Comparison of ENCODE assay signal across 26 cellular contexts in genomic region chr11:69617220-69617619, GRCh38. TPM values are rescaled to one million over a fixed set of nuclear protein-coding genes. Genes with fewer than 3 reads are reported as not detected.
A peak's percentile ranks its signal among the peaks of the same experiment; 100 is the strongest.
DNase-seq lines count a peak whose midpoint lies in the region; ATAC-seq, FAIRE-seq and TF ChIP-seq lines count a peak whose summit lies in the region.
"Had no signal": no experiment of that assay in that cellular context is flagged by ENCODE, and none has a peak within 500 bp of the region (broad histone marks: within the 10 kb centered on the region; RNA-seq: fewer than 3 reads in every experiment).

No MANE protein-coding gene starts in this region.

- POLR2A ChIA-PET in A673 (lab: Charles Lee; ENCODE audit: low non-redundant PET) = no interaction called here
- POLR2A ChIA-PET in H1 (lab: Charles Lee; ENCODE audit: partially characterized antibody) = interaction anchor here (2.2 kb wide), 1 partner anchor 21 kb away, joined by 11 read pairs; no protein-coding TSS in a partner anchor
- POLR2A ChIA-PET in naive thymus-derived CD4-positive, alpha-beta T cell (lab: Charles Lee) = no interaction called here

- H4K5ac ChIP-seq in H1 (ENCODE audit: insufficient read length, low read depth, low read length) = no peak overlapping the region

- H3K4me3 Mint-ChIP-seq in naive thymus-derived CD4-positive, alpha-beta T cell = no peak overlapping the region
- H3K4me3 Mint-ChIP-seq: CD14-positive monocyte; CD4-positive, alpha-beta memory T cell; CD4-positive, CD25-positive, alpha-beta regulatory T cell; CD8-positive, alpha-beta memory T cell had no signal

- TF ChIP-seq EP300 in H1 (IDR thresholded peaks at IDR 0.05; ENCODE audit: borderline replicate concordance in 1 of 2, low read depth in 2 of 2, low read length in 2 of 2) = no peak

- BruUV-seq in A673 (replicated peaks; lab: Mats Ljungman, UMichigan) = no TSS peak

- DNase-seq in A673 (ENCODE audit: low spot score) (no peak), H1 (ENCODE audit: low read depth in 1 of 2, low spot score in 2 of 2) (no peak), mesenteric fat pad (ENCODE audit: low spot score) (peak; percentile 57), neuronal stem cell (ENCODE audit: low spot score) (no peak), cerebellar nuclear complex (lab: John Stamatoyannopoulos, UW) (no peak), SK-N-DZ (ENCODE audit: low spot score) (no peak), kidney tubule cell (ENCODE audit: low spot score) (no peak)
- no peak for DNase-seq in naive thymus-derived CD4-positive, alpha-beta T cell
- DNase-seq: ACHN; BE2C; C1 segment of cervical spinal cord; CD4-positive, alpha-beta memory T cell; CD4-positive, CD25-positive, alpha-beta regulatory T cell; CD8-positive, alpha-beta memory T cell; COR-L47; DMS 273 treated with DMSO at 0.1 percent for 48 hours; DND-41; EL; GDM1 had no signal

- H3K23me2 ChIP-seq in H1 (ENCODE audit: low read depth, low read length) = no peaks in the 10 kb centered on the region

- H2BK15ac ChIP-seq in H1 (ENCODE audit: low read length) = no peak overlapping the region
- no peak overlapping the region for H2BK15ac ChIP-seq in neuronal stem cell (ENCODE audit: low read length)

- H3K9ac ChIP-seq in H1 (replicated peaks in 1 of 4; ENCODE audit: extremely low read depth in 1 of 4, low read depth in 3 of 4, low read length in 3 of 4) (no peak overlapping the region), neuronal stem cell (ENCODE audit: low read depth, low read length, poor library complexity) (no peak overlapping the region)
- H3K9ac ChIP-seq: BLaER1 had no signal

- H4K20me1 ChIP-seq in H1 (replicated peaks in 1 of 2; ENCODE audit: control insufficient read depth in 1 of 2, insufficient read depth in 2 of 2, low read length in 2 of 2) = no peaks in the 10 kb centered on the region
- H4K20me1 ChIP-seq: BLaER1 had no signal

- H2AK5ac ChIP-seq in H1 (ENCODE audit: low read depth, low read length) = 0 out of 2 replicates have a peak overlapping the region, but pooled peaks have one; percentile 30
- peak overlapping the region; percentile 47 for H2AK5ac ChIP-seq in neuronal stem cell (ENCODE audit: low read depth, low read length)

- H3K27ac ChIP-seq in A673 (ENCODE audit: low read depth, low read length, poor library complexity, severe bottlenecking) (peak overlapping the region; percentile 98), H1 (ENCODE audit: low read depth, low read length) (no peak overlapping the region), neuronal stem cell (replicated peaks; ENCODE audit: low read length) (no peak overlapping the region)
- H3K27ac ChIP-seq in naive thymus-derived CD4-positive, alpha-beta T cell (ENCODE audit: low read depth, low read length) = no peak overlapping the region
- H3K27ac ChIP-seq: 22Rv1, A549, BLaER1 had no signal

- H3K36me3 ChIP-seq in A673 (ENCODE audit: insufficient read depth, low read length, poor library complexity, severe bottlenecking) (no peaks in the 10 kb centered on the region), H1 (ENCODE audit: control insufficient read depth in 2 of 4, insufficient read depth in 4 of 4, low read length in 3 of 4) (no peaks in the 10 kb centered on the region), neuronal stem cell (replicated peaks in 1 of 2; ENCODE audit: control insufficient read depth in 2 of 2, insufficient read depth in 2 of 2, low read length in 2 of 2) (no peaks in the 10 kb centered on the region)
- no peaks in the 10 kb centered on the region for H3K36me3 ChIP-seq in naive thymus-derived CD4-positive, alpha-beta T cell (ENCODE audit: control insufficient read depth in 2 of 3, insufficient read depth in 3 of 3, low read length in 3 of 3)
- H3K36me3 ChIP-seq: BE2C, BLaER1 had no signal

- H3K4ac ChIP-seq in H1 (replicated peaks; ENCODE audit: insufficient read length, low read depth, low read length) = no peak overlapping the region
- H3K4ac ChIP-seq in neuronal stem cell (ENCODE audit: low read length) = no peak overlapping the region

- peaks cover 44% of the 10 kb centered on the region for H3K4me1 ChIP-seq in A673 (ENCODE audit: insufficient read depth, low read length, poor library complexity, severe bottlenecking)
- H3K4me1 ChIP-seq in H1 (replicated peaks in 1 of 4; ENCODE audit: control insufficient read depth in 3 of 4, insufficient read depth in 4 of 4, low read length in 3 of 4) = peaks cover 0 to 10% (median 2%) of the 10 kb centered on the region in 4 experiments; a peak in 3 of 7 replicates
- peaks cover 0 to 3% of the 10 kb centered on the region in 2 donors for H3K4me1 ChIP-seq in neuronal stem cell (ENCODE audit: control insufficient read depth in 2 of 2, insufficient read depth in 1 of 2, low read depth in 1 of 2, low read length in 2 of 2)
- no peaks in the 10 kb centered on the region for H3K4me1 ChIP-seq in naive thymus-derived CD4-positive, alpha-beta T cell (ENCODE audit: control insufficient read depth in 2 of 2, insufficient read depth in 2 of 2, low read length in 2 of 2)
- H3K4me1 ChIP-seq: A549, BE2C, BLaER1 had no signal

- H3K79me1 ChIP-seq in H1 (ENCODE audit: low read depth, low read length) (no peaks in the 10 kb centered on the region), neuronal stem cell (ENCODE audit: low read depth, low read length) (no peaks in the 10 kb centered on the region)

- 86% methylated on average over 4 of the region's 4 CpGs; no CpG with 5 or more reads in 1 of the 2 experiments for whole genome bisulfite sequencing in H1 (ENCODE audit: extremely low coverage in 1 of 2, insufficient coverage in 1 of 2, insufficient read length in 1 of 2, insufficient replicate concordance in 2 of 2, low coverage in 1 of 2, low lambda C conversion rate in 2 of 2, missing lambda C conversion rate in 1 of 2), 2 experiments
- WGBS in neuronal stem cell (ENCODE audit: extremely low coverage in 2 of 2, insufficient read length in 2 of 2, insufficient replicate concordance in 1 of 2), 2 donors = no CpG with 5 or more reads among the region's 4 CpGs

- no peak overlapping the region for H2BK5ac ChIP-seq in H1 (ENCODE audit: low read depth, low read length)
- no peak overlapping the region for H2BK5ac ChIP-seq in neuronal stem cell (ENCODE audit: low read length)

- H3K36me3 Mint-ChIP-seq in naive thymus-derived CD4-positive, alpha-beta T cell = no peaks in the 10 kb centered on the region
- H3K36me3 Mint-ChIP-seq: CD14-positive monocyte; CD4-positive, alpha-beta memory T cell; CD4-positive, CD25-positive, alpha-beta regulatory T cell; CD8-positive, alpha-beta memory T cell had no signal

- no peaks in the 10 kb centered on the region for H3K79me2 ChIP-seq in H1 (ENCODE audit: control insufficient read depth in 1 of 2, insufficient read depth in 2 of 2, low read length in 2 of 2)

- intact Hi-C loops in A673 (cut with micrococcal nuclease; ENCODE audit: unreplicated experiment) = no loop called here
- intact Hi-C loops in naive thymus-derived CD4-positive, alpha-beta T cell (cut with micrococcal nuclease) = no loop called here

- no peaks in the 10 kb centered on the region for H3K4me1 Mint-ChIP-seq in naive thymus-derived CD4-positive, alpha-beta T cell
- H3K4me1 Mint-ChIP-seq: CD14-positive monocyte; CD4-positive, alpha-beta memory T cell; CD4-positive, CD25-positive, alpha-beta regulatory T cell; CD8-positive, alpha-beta memory T cell had no signal

- ATAC-seq in naive thymus-derived CD4-positive, alpha-beta T cell = no peak
- ATAC-seq: A549, GM12878 had no signal

- H4K91ac ChIP-seq in H1 (replicated peaks; ENCODE audit: insufficient read length, low read length) = no peak overlapping the region
- H4K91ac ChIP-seq in neuronal stem cell (ENCODE audit: low read depth, low read length, poor library complexity) = no peak overlapping the region

- H2AFZ ChIP-seq in H1 (ENCODE audit: low read length) = no peak overlapping the region
- H2AFZ ChIP-seq in neuronal stem cell (ENCODE audit: low read length) = no peak overlapping the region

- no peak for TF ChIP-seq POLR2A in H1 (IDR thresholded peaks at IDR 0.05; ENCODE audit: control extremely low read depth in 1 of 2, low read depth in 2 of 2, low read length in 2 of 2)

- TF ChIP-seq CTCF in A673 (conservative IDR thresholded peaks at IDR 0.05; ENCODE audit: low read depth, low read length) (no peak), H1 (IDR thresholded peaks at IDR 0.05; ENCODE audit: control extremely low read depth in 1 of 3, insufficient read depth in 1 of 3, low read depth in 1 of 3, low read length in 3 of 3) (no peak)

- no peak overlapping the region for H2BK20ac ChIP-seq in H1 (ENCODE audit: low read length)

- CTCF ChIA-PET in A673 (lab: Charles Lee) (no interaction called here), H1 (lab: Charles Lee; ENCODE audit: partially characterized antibody) (no interaction called here)
- CTCF ChIA-PET in naive thymus-derived CD4-positive, alpha-beta T cell (lab: Charles Lee) = no interaction called here

- H3K18ac ChIP-seq in H1 (ENCODE audit: extremely low read depth, low read length) (no peak overlapping the region), neuronal stem cell (ENCODE audit: low read length) (peak overlapping the region; percentile 27)

- peaks cover 3 to 22% (median 8%) of the 10 kb centered on the region in 5 donors for H3K27me3 Mint-ChIP-seq in naive thymus-derived CD4-positive, alpha-beta T cell

- FAIRE-seq in H1 (lab: Jason Lieb, UNC) = no peak
- FAIRE-seq: A549, GM12878, GM12892, GM18507 had no signal

- H3K56ac ChIP-seq in H1 (replicated peaks; ENCODE audit: insufficient read length, low read depth, low read length) = no peak overlapping the region

- H3K9me3 ChIP-seq in A673 (ENCODE audit: low read depth, low read length, poor library complexity, severe bottlenecking) (no peaks in the 10 kb centered on the region), H1 (ENCODE audit: insufficient read depth in 2 of 2, low read depth in 1 of 2, low read length in 1 of 2) (no peaks in the 10 kb centered on the region), neuronal stem cell (replicated peaks in 1 of 2; ENCODE audit: control insufficient read depth in 2 of 2, insufficient read depth in 1 of 2, low read depth in 1 of 2, low read length in 2 of 2) (no peaks in the 10 kb centered on the region)
- H3K9me3 ChIP-seq in naive thymus-derived CD4-positive, alpha-beta T cell (ENCODE audit: control insufficient read depth in 2 of 3, low read length in 3 of 3) = no peaks in the 10 kb centered on the region
- H3K9me3 ChIP-seq: A549, BE2C, BLaER1 had no signal

- H3K4me2 ChIP-seq in H1 (ENCODE audit: insufficient read depth in 1 of 2, low read depth in 2 of 2, low read length in 2 of 2) (no peak overlapping the region), neuronal stem cell (ENCODE audit: insufficient read depth, low read length, poor library complexity, severe bottlenecking) (no peak overlapping the region)
- H3K4me2 ChIP-seq: A549, BLaER1 had no signal

- H3K27ac Mint-ChIP-seq in naive thymus-derived CD4-positive, alpha-beta T cell = no peak overlapping the region
- H3K27ac Mint-ChIP-seq: CD4-positive, alpha-beta memory T cell; CD4-positive, CD25-positive, alpha-beta regulatory T cell; CD8-positive, alpha-beta memory T cell had no signal

- no peaks in the 10 kb centered on the region for H3K9me3 Mint-ChIP-seq in naive thymus-derived CD4-positive, alpha-beta T cell
- H3K9me3 Mint-ChIP-seq: CD8-positive, alpha-beta memory T cell had no signal

- H3K27me3 ChIP-seq in A673 (replicated peaks; ENCODE audit: insufficient read depth, low read depth, low read length, poor library complexity) = no peaks in the 10 kb centered on the region
- H3K27me3 ChIP-seq in H1 (replicated peaks in 1 of 4; ENCODE audit: control insufficient read depth in 3 of 4, extremely low read depth in 1 of 4, insufficient read depth in 3 of 4, low read length in 3 of 4) = no peaks in the 10 kb centered on the region
- no peaks in the 10 kb centered on the region for H3K27me3 ChIP-seq in neuronal stem cell (ENCODE audit: control insufficient read depth in 3 of 3, insufficient read depth in 3 of 3, low read depth in 1 of 3, low read length in 3 of 3)
- no peaks in the 10 kb centered on the region for H3K27me3 ChIP-seq in naive thymus-derived CD4-positive, alpha-beta T cell (ENCODE audit: control insufficient read depth in 2 of 2, insufficient read depth in 2 of 2, low read length in 2 of 2)
- H3K27me3 ChIP-seq: BE2C, BLaER1 had no signal

- H2BK120ac ChIP-seq in H1 (replicated peaks; ENCODE audit: low read depth, low read length) (no peak overlapping the region), neuronal stem cell (ENCODE audit: low read depth, low read length) (no peak overlapping the region)

- H3K4me3 ChIP-seq in A673 (ENCODE audit: low read depth, low read length, poor library complexity, severe bottlenecking) (no peak overlapping the region), H1 (ENCODE audit: extremely low read depth in 1 of 4, insufficient read depth in 2 of 4, low read depth in 3 of 4, low read length in 4 of 4) (no peak overlapping the region), neuronal stem cell (ENCODE audit: low read length in 2 of 2) (no peak overlapping the region)
- H3K4me3 ChIP-seq in naive thymus-derived CD4-positive, alpha-beta T cell (ENCODE audit: low read length) = no peak overlapping the region
- H3K4me3 ChIP-seq: A549, BLaER1, GM12878 had no signal

- no peak overlapping the region; the same call in 1 of the 2 replicates for H2BK12ac ChIP-seq in H1 (ENCODE audit: low read depth, low read length)
- no peak overlapping the region for H2BK12ac ChIP-seq in neuronal stem cell (ENCODE audit: low read length)

- H4K8ac ChIP-seq in H1 (ENCODE audit: extremely low read depth, insufficient read depth, low read length) (no peak overlapping the region), neuronal stem cell (ENCODE audit: low read depth, low read length) (no peak overlapping the region)

- no peak for TF ChIP-seq RAD21 in H1 (IDR thresholded peaks at IDR 0.05 in 1 of 2, conservative IDR thresholded peaks at IDR 0.05 in 1 of 2; ENCODE audit: low read depth in 2 of 2, low read length in 2 of 2)

- H3K14ac ChIP-seq in H1 (ENCODE audit: insufficient read length) (no peak overlapping the region), neuronal stem cell (ENCODE audit: low read length) (peak overlapping the region; percentile 47)

- H3K23ac ChIP-seq in H1 (ENCODE audit: insufficient read length) (no peak overlapping the region), neuronal stem cell (ENCODE audit: low read depth, low read length, poor library complexity) (no peak overlapping the region)

RNA-seq across cellular contexts. Expression of gene CCND1, which starts 23.7 kb away (rescaled TPM):
- total RNA-seq in A673 (2021) (2,517 and 2,519 TPM in 2 replicates), mesenteric fat pad (788 TPM)
- 170 and 172 TPM in 2 replicates for total RNA-seq in H1 (2021; fragmentation: NEBNext Ultra II Directional; extraction: Animal tissue kit (Norgen Biotek cat#: 25700))
- 64.5 and 156 TPM in 2 replicates for polyA plus RNA-seq in H1 (2011; rRNA removed)
- 94.6 TPM for polyA plus RNA-seq in H1 (2011; cell fraction: cytosol; rRNA removed)
- 177 TPM for polyA plus RNA-seq in H1 (2011; cell fraction: nucleus; rRNA removed)
- 76.2 to 117 TPM (median 80.8 TPM) in 4 replicates for polyA plus RNA-seq in H1 (2012, experiment 1 of 2)
- polyA plus RNA-seq in H1 (2012, experiment 2 of 2) = 26.6 TPM
- polyA plus RNA-seq in H1 (2013, experiment 1 of 2) = 53.6 TPM
- 50.3 TPM for polyA plus RNA-seq in H1 (2013, experiment 2 of 2)
- polyA minus RNA-seq in H1 (2011; rRNA and poly(A)+ RNA removed) = 93.0 and 124 TPM in 2 replicates
- polyA minus RNA-seq in H1 (2011; cell fraction: cytosol; rRNA and poly(A)+ RNA removed) = 168 TPM
- 217 TPM for polyA minus RNA-seq in H1 (2011; cell fraction: nucleus; rRNA and poly(A)+ RNA removed)
- 56.5 TPM for polyA plus RNA-seq in neuronal stem cell (2013, experiment 1 of 2)
- 57.8 TPM for polyA plus RNA-seq in neuronal stem cell (2013, experiment 2 of 2)
- polyA plus RNA-seq in SK-N-DZ (2014; cell fraction: cytosol; rRNA removed) = 242 and 248 TPM in 2 replicates
- polyA plus RNA-seq in SK-N-DZ (2014; cell fraction: nucleus; rRNA removed) = 196 and 220 TPM in 2 replicates
- 1 to 10 TPM in 2 of 5 experiments, under 1 TPM in 3; 0.35 to 4.0 (median 0.84) TPM for total RNA-seq in naive thymus-derived CD4-positive, alpha-beta T cell
- 1 to 10 TPM in 1 of 2 donors, under 1 TPM in 1; 0.26 to 4.9 TPM for polyA plus RNA-seq in naive thymus-derived CD4-positive, alpha-beta T cell
- polyA plus RNA-seq: CD14-positive monocyte had no signal

RNA-seq across cellular contexts. Expression of gene LTO1, which starts 57.9 kb away (rescaled TPM):
- total RNA-seq in A673 (2021) (52.8 and 56.0 TPM in 2 replicates), mesenteric fat pad (19.2 TPM)
- total RNA-seq in H1 (2021; fragmentation: NEBNext Ultra II Directional; extraction: Animal tissue kit (Norgen Biotek cat#: 25700)) = 21.0 and 21.3 TPM in 2 replicates
- 15.4 and 25.5 TPM in 2 replicates for polyA plus RNA-seq in H1 (2011; rRNA removed)
- 23.2 TPM for polyA plus RNA-seq in H1 (2011; cell fraction: cytosol; rRNA removed)
- polyA plus RNA-seq in H1 (2011; cell fraction: nucleus; rRNA removed) = 27.7 TPM
- polyA plus RNA-seq in H1 (2012, experiment 1 of 2) = 14.4 to 21.4 TPM (median 16.7 TPM) in 4 replicates
- polyA plus RNA-seq in H1 (2012, experiment 2 of 2) = 8.5 TPM
- polyA plus RNA-seq in H1 (2013, experiment 1 of 2) = 13.6 TPM
- 12.2 TPM for polyA plus RNA-seq in H1 (2013, experiment 2 of 2)
- 7.5 and 11.1 TPM in 2 replicates for polyA minus RNA-seq in H1 (2011; rRNA and poly(A)+ RNA removed)
- 5.7 TPM for polyA minus RNA-seq in H1 (2011; cell fraction: cytosol; rRNA and poly(A)+ RNA removed)
- polyA minus RNA-seq in H1 (2011; cell fraction: nucleus; rRNA and poly(A)+ RNA removed) = 18.6 TPM
- 13.6 TPM for polyA plus RNA-seq in neuronal stem cell (2013, experiment 1 of 2)
- 13.3 TPM for polyA plus RNA-seq in neuronal stem cell (2013, experiment 2 of 2)
- 22.1 and 25.3 TPM in 2 replicates for polyA plus RNA-seq in SK-N-DZ (2014; cell fraction: cytosol; rRNA removed)
- 38.9 and 46.6 TPM in 2 replicates for polyA plus RNA-seq in SK-N-DZ (2014; cell fraction: nucleus; rRNA removed)
- 10 to 100 TPM; 32.8 to 75.6 (median 55.1) TPM for total RNA-seq in naive thymus-derived CD4-positive, alpha-beta T cell
- polyA plus RNA-seq in naive thymus-derived CD4-positive, alpha-beta T cell = 10 to 100 TPM; 19.1 to 21.3 TPM

Comparison
In these comparisons a context has a peak if more than half of its experiments do, and no peak if none do; other contexts are left out.
1. RNA of gene CCND1, which starts 23.7 kb away (total RNA-seq): 2,517 to 2,519 TPM in A673, 788 TPM in mesenteric fat pad (single experiment) and 170 to 172 TPM in H1; 0.35 to 4.0 TPM in naive thymus-derived CD4-positive, alpha-beta T cell; every median in the first group is over 10 times any median in the second.